Comparison of ENCODE assay signal across 8 cellular contexts in genomic region chr19:10416380-10417257, GRCh38. TPM values are rescaled to one million over a fixed set of nuclear protein-coding genes. Genes with fewer than 3 reads are reported as not detected.
A peak's percentile ranks its signal among the peaks of the same experiment; 100 is the strongest.
DNase-seq lines count a peak whose midpoint lies in the region; ATAC-seq and TF ChIP-seq lines count a peak whose summit lies in the region.

No MANE protein-coding gene starts in this region.

- H3K9me3 ChIP-seq in OCI-LY1 (ENCODE audit: low read length) (no peaks in the 10 kb centered on the region), mucosa of stomach (ENCODE audit: control insufficient read depth, low read length) (no peaks in the 10 kb centered on the region)

- TF ChIP-seq CTCF in OCI-LY1 (IDR thresholded peaks at IDR 0.05; ENCODE audit: low read length): peak; percentile 98
- peak; percentile 63 for TF ChIP-seq CTCF in epithelial cell of proximal tubule (conservative IDR thresholded peaks at IDR 0.05; ENCODE audit: low read depth, low read length)

- no peaks in the 10 kb centered on the region for H3K9me2 ChIP-seq in OCI-LY1 (ENCODE audit: low read depth, low read length)

- H3F3A ChIP-seq in OCI-LY1 (ENCODE audit: insufficient read depth, low read length): no peaks in the 10 kb centered on the region

- DNase-seq in CD1c-positive myeloid dendritic cell (ENCODE audit: extremely low spot score) (peak; percentile 98), HT-29 (ENCODE audit: low spot score) (peak; percentile 60), activated T-cell treated with anti-CD3 and anti-CD28 coated beads for 1 hour (ENCODE audit: low read depth) (peak; percentile 86), epithelial cell of proximal tubule (ENCODE audit: low read depth) (no peak)
- DNase-seq in stimulated activated CD8-positive, alpha-beta memory T cell treated with anti-CD3 and anti-CD28 coated beads, Interleukin-4, amount 100 ng/mL, for 48 hours: peak; percentile 98

- peaks cover 44% of the 10 kb centered on the region for H3K4me1 ChIP-seq in OCI-LY1 (ENCODE audit: insufficient read depth, low read length, severe bottlenecking)
- peaks cover 7% of the 10 kb centered on the region for H3K4me1 ChIP-seq in mucosa of stomach (ENCODE audit: control insufficient read depth, insufficient read depth, low read length)

- H3K27ac ChIP-seq in OCI-LY1 (ENCODE audit: low read depth, low read length, poor library complexity, severe bottlenecking): peak overlapping the region; percentile 63

- H3K36me3 ChIP-seq in OCI-LY1 (ENCODE audit: insufficient read depth, low read length) (no peaks in the 10 kb centered on the region), mucosa of stomach (ENCODE audit: control insufficient read depth, insufficient read depth, low read length) (no peaks in the 10 kb centered on the region)

- peak; percentile 36 for ATAC-seq in GM19351 (IDR thresholded peaks at IDR 0.05; ENCODE audit: unreplicated experiment)

- H3K79me2 ChIP-seq in OCI-LY1 (ENCODE audit: insufficient read depth, low read length): no peaks in the 10 kb centered on the region

- peak overlapping the region; percentile 60 for H3K4me3 ChIP-seq in OCI-LY1 (ENCODE audit: low read depth, low read length, poor library complexity, severe bottlenecking)
- peak overlapping the region; percentile 69 for H3K4me3 ChIP-seq in epithelial cell of proximal tubule (ENCODE audit: low read depth, low read length)
- H3K4me3 ChIP-seq in mucosa of stomach (ENCODE audit: low read length): peak overlapping the region; percentile 28

- H2AFZ ChIP-seq in OCI-LY1 (ENCODE audit: low read length): no peak overlapping the region

- no peaks in the 10 kb centered on the region for H4K20me1 ChIP-seq in OCI-LY1 (ENCODE audit: insufficient read depth, low read length)

- no peaks in the 10 kb centered on the region for H3K27me3 ChIP-seq in OCI-LY1 (ENCODE audit: insufficient read depth, low read length)
- H3K27me3 ChIP-seq in mucosa of stomach (ENCODE audit: control insufficient read depth, insufficient read depth, low read length): peaks cover 59% of the 10 kb centered on the region

- H3K9ac ChIP-seq in OCI-LY1 (ENCODE audit: low read length) (peak overlapping the region; percentile 59), mucosa of stomach (ENCODE audit: low read length) (peak overlapping the region; percentile 14)

- H3K4me2 ChIP-seq in OCI-LY1 (ENCODE audit: low read length): peak overlapping the region; percentile 70

RNA-seq across cellular contexts. Expression of gene PDE4A, which starts 3.7 kb away (rescaled TPM):
- 0.16 and 0.36 TPM in 2 replicates for total RNA-seq in HT-29 (2014; rRNA removed; shearing (Covaris generic))
- 0.40 and 2.0 TPM in 2 replicates for total RNA-seq in epithelial cell of proximal tubule

RNA-seq across cellular contexts. Expression of gene CDC37, which starts 13.3 kb away (rescaled TPM):
- 239 and 271 TPM in 2 replicates for total RNA-seq in HT-29 (2014; rRNA removed; shearing (Covaris generic))
- total RNA-seq in epithelial cell of proximal tubule: 155 and 262 TPM in 2 replicates

RNA-seq across cellular contexts. Expression of gene TYK2, which starts 36.2 kb away (rescaled TPM):
- 81.1 and 107 TPM in 2 replicates for total RNA-seq in HT-29 (2014; rRNA removed; shearing (Covaris generic))
- 95.4 and 103 TPM in 2 replicates for total RNA-seq in epithelial cell of proximal tubule
